2 cellular contexts compared by ENCODE assay signal in the genomic region with DNA sequence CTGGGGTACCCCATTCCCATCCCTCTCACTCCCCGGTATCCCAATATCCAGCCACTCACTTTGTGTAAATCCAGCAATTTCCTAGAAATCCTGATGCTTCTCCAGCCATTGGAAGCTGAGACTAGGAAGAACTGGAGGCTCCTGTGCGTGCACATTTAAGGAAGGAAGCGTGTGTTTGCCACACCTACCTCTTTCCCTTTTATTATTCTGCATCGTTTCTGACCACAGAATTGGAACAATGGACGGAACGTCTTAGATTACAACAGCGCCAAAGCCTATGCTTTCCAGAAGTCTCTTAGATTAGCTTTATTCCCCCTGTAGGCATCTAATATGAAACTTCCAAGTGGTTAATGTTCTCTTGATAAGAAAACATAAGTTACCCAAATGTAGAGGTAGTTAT.
TF ChIP-seq lines count a peak whose summit lies in the region.

No MANE protein-coding gene starts in this region.

TF ChIP-seq in HepG2, 621 proteins besides CTCF, POLR2A, EP300 and RAD21 (continued from another document):
- TF ChIP-seq ETV5 (CRISPR knock-in tag; IDR thresholded peaks at IDR 0.05; ENCODE audit: borderline replicate concordance) (no peak), NR1H2 (CRISPR knock-in tag; IDR thresholded peaks at IDR 0.05; ENCODE audit: borderline replicate concordance, low read depth) (no peak), ZNF564 (CRISPR knock-in tag; IDR thresholded peaks at IDR 0.05) (no peak), CBX2 (IDR thresholded peaks at IDR 0.05; ENCODE audit: low read depth, low read length) (no peak), CBX2 (CRISPR knock-in tag; IDR thresholded peaks at IDR 0.05; ENCODE audit: low read depth) (no peak), ZNF207 (IDR thresholded peaks at IDR 0.05; ENCODE audit: borderline replicate concordance) (no peak), RXRB (CRISPR knock-in tag; IDR thresholded peaks at IDR 0.05; ENCODE audit: borderline replicate concordance) (no peak)
- TF ChIP-seq, protein P1, sequence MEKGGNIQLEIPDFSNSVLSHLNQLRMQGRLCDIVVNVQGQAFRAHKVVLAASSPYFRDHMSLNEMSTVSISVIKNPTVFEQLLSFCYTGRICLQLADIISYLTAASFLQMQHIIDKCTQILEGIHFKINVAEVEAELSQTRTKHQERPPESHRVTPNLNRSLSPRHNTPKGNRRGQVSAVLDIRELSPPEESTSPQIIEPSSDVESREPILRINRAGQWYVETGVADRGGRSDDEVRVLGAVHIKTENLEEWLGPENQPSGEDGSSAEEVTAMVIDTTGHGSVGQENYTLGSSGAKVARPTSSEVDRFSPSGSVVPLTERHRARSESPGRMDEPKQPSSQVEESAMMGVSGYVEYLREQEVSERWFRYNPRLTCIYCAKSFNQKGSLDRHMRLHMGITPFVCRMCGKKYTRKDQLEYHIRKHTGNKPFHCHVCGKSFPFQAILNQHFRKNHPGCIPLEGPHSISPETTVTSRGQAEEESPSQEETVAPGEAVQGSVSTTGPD (CRISPR knock-in tag; IDR thresholded peaks at IDR 0.05), result no peak

TF ChIP-seq in endothelial cell of umbilical vein, 7 proteins besides CTCF, POLR2A, EP300 and RAD21 (continued from another document):
- TF ChIP-seq, protein P2, sequence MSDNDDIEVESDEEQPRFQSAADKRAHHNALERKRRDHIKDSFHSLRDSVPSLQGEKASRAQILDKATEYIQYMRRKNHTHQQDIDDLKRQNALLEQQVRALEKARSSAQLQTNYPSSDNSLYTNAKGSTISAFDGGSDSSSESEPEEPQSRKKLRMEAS (IDR thresholded peaks at IDR 0.05; ENCODE audit: insufficient read depth, insufficient read length), result no peak
- no peak for TF ChIP-seq POLR2AphosphoS5 (IDR thresholded peaks at IDR 0.05; ENCODE audit: insufficient read depth, low read depth, low read length)
